ENCODE assay signal across 14 cellular contexts in genomic region chr16:73143681-73144370, GRCh38.
A peak's percentile ranks its signal among the peaks of the same experiment; 100 is the strongest.
DNase-seq lines count a peak whose midpoint lies in the region; ATAC-seq and TF ChIP-seq lines count a peak whose summit lies in the region.
"Had no signal": no experiment of that assay in that cellular context is flagged by ENCODE, and none has a peak within 500 bp of the region (broad histone marks: within the 10 kb centered on the region; RNA-seq: fewer than 3 reads in every experiment).

No MANE protein-coding gene starts in this region.

- H3K27me3 ChIP-seq in dorsolateral prefrontal cortex (peaks cover 0 to 30% (median 7%) of the 10 kb centered on the region in 45 donors), lung (ENCODE audit: control insufficient read depth, insufficient read depth) (no peaks in the 10 kb centered on the region), thoracic aorta (replicated peaks; ENCODE audit: insufficient read depth) (no peaks in the 10 kb centered on the region)

- no peak for TF ChIP-seq CTCF in dorsolateral prefrontal cortex (IDR thresholded peaks at IDR 0.05 in 54 of 56, conservative IDR thresholded peaks at IDR 0.05 in 2 of 56; ENCODE audit: low read depth in 1 of 56, partially characterized antibody in 56 of 56)
- TF ChIP-seq CTCF in lung (IDR thresholded peaks at IDR 0.05; ENCODE audit: control extremely low read depth, extremely low read depth) = no peak
- TF ChIP-seq CTCF in thoracic aorta (IDR thresholded peaks at IDR 0.05) = no peak

- H3K4me1 ChIP-seq in lung (ENCODE audit: control insufficient read depth in 2 of 2, insufficient read depth in 2 of 2, low read length in 2 of 2) = no peaks in the 10 kb centered on the region
- peaks cover 0 to 13% of the 10 kb centered on the region in 2 donors for H3K4me1 ChIP-seq in thoracic aorta (ENCODE audit: control insufficient read depth in 1 of 2, low read depth in 2 of 2)

- H3K4me3 ChIP-seq in dorsolateral prefrontal cortex = peak overlapping the region in 55 of 59 donors; percentile 1 to 59 (median 33)
- H3K4me3 ChIP-seq in lung = no peak overlapping the region
- peak overlapping the region; percentile 68 for H3K4me3 ChIP-seq in thoracic aorta

- intact Hi-C loops in dorsolateral prefrontal cortex (cut with DNase I) = no loop called here

- ATAC-seq in lung (ENCODE audit: insufficient read depth, low FRiP score) (no peak), thoracic aorta (ENCODE audit: insufficient number of reproducible peaks, low FRiP score, low read depth) (no peak), HG02852 (IDR thresholded peaks at IDR 0.05; ENCODE audit: unreplicated experiment) (no peak)
- ATAC-seq: activated T-cell treated with anti-CD3 and anti-CD28 coated beads, Interleukin-2, amount 50 U/mL, for 72 hours; WTC11 had no signal

- no peaks in the 10 kb centered on the region for H3K9me3 ChIP-seq in lung (ENCODE audit: control insufficient read depth in 2 of 2, insufficient read depth in 1 of 2, low read length in 1 of 2)
- H3K9me3 ChIP-seq in thoracic aorta = no peaks in the 10 kb centered on the region

- DNase-seq in GM04504 (ENCODE audit: low read depth) (peak; percentile 16), dorsolateral prefrontal cortex (no peak), lung (ENCODE audit: low spot score) (no peak), thoracic aorta (ENCODE audit: low spot score) (no peak), globus pallidus (ENCODE audit: low spot score) (no peak), DMS53 (lab: John Stamatoyannopoulos, UW) (no peak), iPS-NIHi11 (ENCODE audit: low spot score) (no peak)
- DNase-seq: activated T-cell treated with anti-CD3 and anti-CD28 coated beads, Interleukin-2, amount 50 U/mL, for 72 hours; dermis blood vessel endothelial cell; NCI-H226; nucleus accumbens had no signal

- WGBS in lung, 2 donors = 45 to 70% methylated on average over 14 of the region's 14 CpGs

- no peaks in the 10 kb centered on the region for H3K36me3 ChIP-seq in lung (ENCODE audit: control insufficient read depth in 2 of 2, insufficient read depth in 2 of 2, low read length in 2 of 2)
- H3K36me3 ChIP-seq in thoracic aorta = no peaks in the 10 kb centered on the region

- H3K27ac ChIP-seq in dorsolateral prefrontal cortex (peak overlapping the region in 14 of 59 donors; percentile 0 to 65 (median 37)), lung (ENCODE audit: low read depth in 1 of 2, low read length in 1 of 2) (peak overlapping the region; percentile 17 to 28), thoracic aorta (peak overlapping the region; percentile 71 to 73)
- H3K27ac ChIP-seq: KMS-11 had no signal
